ENCODE assay signal across 12 cellular contexts in genomic region chr11:118238947-118239346, GRCh38. TPM values are rescaled to one million over a fixed set of nuclear protein-coding genes. Genes with fewer than 3 reads are reported as not detected.
DNase-seq lines count a peak whose midpoint lies in the region; ATAC-seq and TF ChIP-seq lines count a peak whose summit lies in the region.
"Had no signal": no experiment of that assay in that cellular context is flagged by ENCODE, and none has a peak within 500 bp of the region (broad histone marks: within the 10 kb centered on the region; RNA-seq: fewer than 3 reads in every experiment).

No MANE protein-coding gene starts in this region.

- H3K36me3 Mint-ChIP-seq in activated T-helper 17 cell treated with anti-CD3 and anti-CD28 coated beads, Interleukin-2, amount 50 U/mL, for 72 hours (ENCODE audit: low read depth): peaks cover 82% of the 10 kb centered on the region

- H3K27ac Mint-ChIP-seq in activated T-helper 17 cell treated with anti-CD3 and anti-CD28 coated beads, Interleukin-2, amount 50 U/mL, for 72 hours: peak overlapping the region; percentile 99

- no peak overlapping the region for H3K4me3 ChIP-seq in BE2C (ENCODE audit: low read depth, low read length)

- H3K27me3 Mint-ChIP-seq in activated T-helper 17 cell treated with anti-CD3 and anti-CD28 coated beads, Interleukin-2, amount 50 U/mL, for 72 hours: no peaks in the 10 kb centered on the region

- DNase-seq in COLO829 (ENCODE audit: low spot score) (peak; percentile 13), KBM-7 (peak; percentile 52), islet precursor cell (peak; percentile 60), DMS79 (lab: John Stamatoyannopoulos, UW) (no peak), BE2C (no peak)
- DNase-seq: NCI-H1436 treated with DMSO at 0.1 percent for 48 hours, NCI-H774, SW 1271 had no signal

- in situ Hi-C loops in KBM-7 (cut with MboI; ENCODE audit: low pct_unique_long_range_greater_than_20kb, low sequenced_read_pairs): no loop called here

- no peaks in the 10 kb centered on the region for H3K4me1 ChIP-seq in BE2C

- H3K4me3 Mint-ChIP-seq in activated T-helper 17 cell treated with anti-CD3 and anti-CD28 coated beads, Interleukin-2, amount 50 U/mL, for 72 hours: peak overlapping the region; percentile 92
- H3K4me3 Mint-ChIP-seq: neural crest cell had no signal

- peak; percentile 52 for ATAC-seq in activated T-helper 17 cell treated with anti-CD3 and anti-CD28 coated beads, Interleukin-2, amount 50 U/mL, for 72 hours (replicated peaks)
- ATAC-seq in HG03095 (IDR thresholded peaks at IDR 0.05; ENCODE audit: unreplicated experiment): no peak
- ATAC-seq in GM18502 (IDR thresholded peaks at IDR 0.05; ENCODE audit: poor library complexity, unreplicated experiment): no peak

- peaks cover 48% of the 10 kb centered on the region for H3K4me1 Mint-ChIP-seq in activated T-helper 17 cell treated with anti-CD3 and anti-CD28 coated beads, Interleukin-2, amount 50 U/mL, for 72 hours

- peaks cover 90% of the 10 kb centered on the region for H3K27me3 ChIP-seq in BE2C

- no peaks in the 10 kb centered on the region for H3K36me3 ChIP-seq in BE2C

- H3K9me3 Mint-ChIP-seq in activated T-helper 17 cell treated with anti-CD3 and anti-CD28 coated beads, Interleukin-2, amount 50 U/mL, for 72 hours: no peaks in the 10 kb centered on the region
- H3K9me3 Mint-ChIP-seq: neural crest cell had no signal

- no peaks in the 10 kb centered on the region for H3K9me3 ChIP-seq in BE2C

- TF ChIP-seq CTCF in BE2C (IDR thresholded peaks at IDR 0.05; ENCODE audit: low read depth, low read length): no peak

RNA-seq across cellular contexts. Expression of gene MPZL3, which starts 13.2 kb away (rescaled TPM):
- total RNA-seq in activated T-helper 17 cell treated with anti-CD3 and anti-CD28 coated beads, Interleukin-2, amount 50 U/mL, for 72 hours: 100 to 1,000 TPM in 1 of 2 donors, 10 to 100 TPM in 1; 31.5 to 111 TPM
- polyA plus RNA-seq in BE2C (2012; ENCODE audit: insufficient read depth, insufficient read length, low read depth): 1.2 TPM

RNA-seq across cellular contexts. Expression of gene JAML, which starts 14.1 kb away (rescaled TPM):
- total RNA-seq in activated T-helper 17 cell treated with anti-CD3 and anti-CD28 coated beads, Interleukin-2, amount 50 U/mL, for 72 hours: 100 to 1,000 TPM in 1 of 2 donors, 10 to 100 TPM in 1; 74.0 to 276 TPM
- not detected for polyA plus RNA-seq in BE2C (2012; ENCODE audit: insufficient read depth, insufficient read length, low read depth)
- total RNA-seq: neural crest cell had no signal

RNA-seq across cellular contexts. Expression of gene MPZL2, which starts 25.1 kb away (rescaled TPM):
- 10 to 100 TPM in 1 of 2 donors, 1 to 10 TPM in 1; 2.8 to 21.7 TPM for total RNA-seq in activated T-helper 17 cell treated with anti-CD3 and anti-CD28 coated beads, Interleukin-2, amount 50 U/mL, for 72 hours
- not detected for polyA plus RNA-seq in BE2C (2012; ENCODE audit: insufficient read depth, insufficient read length, low read depth)
- total RNA-seq: neural crest cell had no signal

Comparison
In these comparisons a context has a peak if more than half of its experiments do, and no peak if none do; other contexts are left out.
1. DNase-seq: peak in COLO829 (single experiment), KBM-7 (single experiment) and islet precursor cell (single experiment); none in DMS79 (single experiment) and BE2C (single experiment).